In the genomic region with DNA sequence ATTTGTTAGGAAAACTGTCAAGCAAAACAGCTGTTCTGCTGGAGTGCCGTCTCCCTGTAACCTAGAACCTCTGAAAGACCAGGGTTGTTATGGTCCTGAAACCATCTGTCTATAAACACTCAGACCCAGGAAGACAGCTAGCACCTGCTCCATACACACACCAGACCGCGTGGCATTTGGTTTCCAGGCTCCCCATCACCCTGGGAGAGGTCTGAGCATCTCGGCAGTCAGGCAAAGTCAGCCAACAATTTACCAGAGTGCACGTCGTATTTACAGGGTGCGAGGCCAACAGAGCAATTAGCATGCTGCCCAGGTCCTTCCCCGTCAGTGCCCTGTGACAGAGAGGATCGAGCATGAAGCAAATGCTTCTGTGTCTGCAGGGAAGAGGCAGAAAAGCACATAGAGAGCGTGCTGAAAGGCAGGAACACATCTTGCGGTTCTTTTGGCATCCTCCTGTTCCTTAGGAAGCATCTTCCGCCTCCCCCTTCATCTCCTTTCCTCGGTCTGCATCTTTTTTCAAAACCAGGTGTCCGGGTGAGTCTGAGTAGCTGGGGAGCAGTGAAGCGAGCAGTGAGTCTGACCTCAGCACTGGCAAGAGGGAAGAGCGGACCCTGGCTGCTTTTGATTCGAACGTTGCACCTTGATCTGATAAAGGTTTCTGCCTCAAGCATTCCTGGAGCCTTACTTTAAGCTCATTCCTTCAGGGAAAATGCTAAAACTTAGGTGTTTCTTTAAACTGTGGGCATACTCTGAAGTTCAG, we compare ENCODE assay signal across 20 cellular contexts.
A peak's percentile ranks its signal among the peaks of the same experiment; 100 is the strongest.
DNase-seq lines count a peak whose midpoint lies in the region; ATAC-seq, FAIRE-seq and TF ChIP-seq lines count a peak whose summit lies in the region.
"Had no signal": no experiment of that assay in that cellular context is flagged by ENCODE, and none has a peak within 500 bp of the region (broad histone marks: within the 10 kb centered on the region; RNA-seq: fewer than 3 reads in every experiment).

No MANE protein-coding gene starts in this region.

- H3K9me3 ChIP-seq in endocrine pancreas (ENCODE audit: control insufficient read depth, low read length): no peaks in the 10 kb centered on the region
- H3K9me3 ChIP-seq in small intestine (ENCODE audit: control insufficient read depth, low read depth): no peaks in the 10 kb centered on the region
- H3K9me3 ChIP-seq in osteoblast (ENCODE audit: low read depth, low read length): no peaks in the 10 kb centered on the region
- H3K9me3 ChIP-seq: right lobe of liver, uterus had no signal

- DNase-seq in NCI-H345 (lab: John Stamatoyannopoulos, UW) (peak; percentile 13), NCI-H345 treated with DMSO at 0.1 percent for 48 hours (lab: John Stamatoyannopoulos, UW; ENCODE audit: unreplicated experiment) (no peak), NCI-H526 treated with DMSO at 0.1 percent for 48 hours (lab: John Stamatoyannopoulos, UW) (peak; percentile 50), small intestine (peak; percentile 13), left ventricle myocardium superior (no peak), osteoblast (ENCODE audit: insufficient read length, low spot score, missing footprints) (no peak), islet precursor cell (no peak)
- DNase-seq: activated CD4-positive, CD25-positive, alpha-beta regulatory T cell; activated CD8-positive, alpha-beta memory T cell treated with anti-CD3 and anti-CD28 coated beads for 24 hours; DND-41; Kasumi-1; kidney; NCI-H187; right lobe of liver; stimulated activated naive CD8-positive, alpha-beta T cell treated with anti-CD3 and anti-CD28 coated beads, Interleukin-15, amount 100 ng/mL, for 72 hours; uterus had no signal

- no peak overlapping the region for H3K4me2 ChIP-seq in osteoblast (ENCODE audit: insufficient read depth, low read length)

- no peak for ATAC-seq in left ventricle myocardium superior
- ATAC-seq: right lobe of liver; stimulated activated naive CD8-positive, alpha-beta T cell treated with anti-CD3 and anti-CD28 coated beads, Interleukin-15, amount 100 ng/mL, for 72 hours had no signal

- no peaks in the 10 kb centered on the region for H4K20me1 ChIP-seq in osteoblast (ENCODE audit: insufficient read depth, low read length)

- 16 to 38% (median 27%) methylated on average over 18 of the region's 18 CpGs for WGBS in small intestine, 3 donors

- H3K79me2 ChIP-seq in osteoblast (ENCODE audit: insufficient read depth, low read length): no peaks in the 10 kb centered on the region

- TF ChIP-seq CTCF in osteoblast (IDR thresholded peaks at IDR 0.05; ENCODE audit: extremely low read depth, low read depth, low read length): no peak

- no peaks in the 10 kb centered on the region for H3K4me1 ChIP-seq in endocrine pancreas (ENCODE audit: control insufficient read depth, insufficient read depth, low read length)
- no peaks in the 10 kb centered on the region for H3K4me1 ChIP-seq in small intestine (ENCODE audit: control insufficient read depth in 2 of 2, insufficient read depth in 1 of 2, low read depth in 1 of 2, low read length in 1 of 2)
- no peaks in the 10 kb centered on the region for H3K4me1 ChIP-seq in osteoblast (ENCODE audit: insufficient read depth, low read length)
- H3K4me1 ChIP-seq: right lobe of liver, uterus had no signal

- H3K27me3 ChIP-seq in endocrine pancreas (ENCODE audit: control insufficient read depth, insufficient read depth, low read length) (no peaks in the 10 kb centered on the region), small intestine (ENCODE audit: control insufficient read depth in 2 of 2, insufficient read depth in 2 of 2, low read length in 2 of 2) (no peaks in the 10 kb centered on the region), osteoblast (ENCODE audit: insufficient read depth, low read length) (no peaks in the 10 kb centered on the region)
- H3K27me3 ChIP-seq: right lobe of liver, uterus had no signal

- no peak overlapping the region for H2AFZ ChIP-seq in osteoblast (ENCODE audit: low read length)

- no peak for FAIRE-seq in small intestine (lab: Jason Lieb, UNC)
- FAIRE-seq: A204.1, GM18507, H54, kidney had no signal

- no peaks in the 10 kb centered on the region for H3K36me3 ChIP-seq in endocrine pancreas (ENCODE audit: control insufficient read depth, insufficient read depth, low read length)
- no peaks in the 10 kb centered on the region for H3K36me3 ChIP-seq in small intestine (ENCODE audit: control insufficient read depth in 2 of 2, insufficient read depth in 2 of 2, low read length in 2 of 2)
- no peaks in the 10 kb centered on the region for H3K36me3 ChIP-seq in osteoblast (ENCODE audit: insufficient read depth, low read length)
- H3K36me3 ChIP-seq: right lobe of liver, uterus had no signal

- no peak overlapping the region for H3K27ac ChIP-seq in small intestine (ENCODE audit: low read depth in 1 of 2, low read length in 1 of 2)
- no peak overlapping the region for H3K27ac ChIP-seq in osteoblast (ENCODE audit: low read depth, low read length)
- H3K27ac ChIP-seq: right lobe of liver, uterus had no signal

- H3K9ac ChIP-seq in endocrine pancreas (ENCODE audit: control insufficient read depth, insufficient read depth, low read length): no peak overlapping the region

- H3K4me3 ChIP-seq in endocrine pancreas (ENCODE audit: control insufficient read depth, insufficient read depth, low read length) (peak overlapping the region; percentile 59), small intestine (ENCODE audit: low read depth in 1 of 2, low read length in 2 of 2) (no peak overlapping the region), osteoblast (ENCODE audit: insufficient read depth, low read length) (no peak overlapping the region)
- H3K4me3 ChIP-seq: right lobe of liver, uterus had no signal

- intact Hi-C loops in left ventricle myocardium superior (cut with micrococcal nuclease): no loop called here

Comparison
In these comparisons a context has a peak if more than half of its experiments do, and no peak if none do; other contexts are left out.
1. DNase-seq: peak in NCI-H345 (single experiment), NCI-H526 treated with DMSO at 0.1 percent for 48 hours (single experiment) and small intestine (single experiment); none in NCI-H345 treated with DMSO at 0.1 percent for 48 hours (single experiment), left ventricle myocardium superior (single experiment), osteoblast (single experiment) and islet precursor cell (single experiment).